Comparison of ENCODE assay signal across 8 cellular contexts in the genomic region with DNA sequence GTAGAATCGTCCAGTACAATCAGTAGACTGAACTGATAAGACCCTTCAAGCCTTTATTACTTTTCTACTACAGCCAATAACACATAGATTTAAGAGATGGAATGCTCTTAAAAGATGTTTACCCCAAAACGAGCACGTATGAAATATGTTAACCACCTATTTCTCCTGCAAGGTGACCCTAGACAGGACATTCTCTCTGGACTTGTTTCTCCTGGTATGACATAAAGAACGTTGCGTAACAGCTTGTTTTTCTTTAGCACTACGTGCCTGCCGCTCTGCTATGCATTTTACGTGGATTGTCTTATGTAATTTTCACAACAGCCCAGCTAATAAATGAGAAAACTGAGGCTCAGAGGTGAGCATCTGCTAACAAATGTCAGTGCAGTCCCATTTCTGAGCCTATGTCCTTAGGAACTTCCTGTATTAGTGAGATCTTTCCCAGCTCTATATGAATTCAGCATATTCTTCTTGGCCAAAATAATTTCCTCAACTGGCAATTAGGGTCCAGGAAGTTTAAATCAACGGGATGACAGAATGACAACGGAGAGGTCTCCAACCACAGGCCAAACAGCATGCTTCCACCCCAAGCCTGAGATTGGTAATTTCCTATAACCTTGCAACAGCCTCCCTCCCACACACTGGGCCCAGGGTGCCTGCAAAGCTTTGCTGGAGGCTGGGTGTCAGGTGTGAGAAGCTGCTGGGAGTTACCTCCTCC. TPM values are rescaled to one million over a fixed set of nuclear protein-coding genes. Genes with fewer than 3 reads are reported as not detected.
DNase-seq lines count a peak whose midpoint lies in the region; ATAC-seq lines count a peak whose summit lies in the region.

No MANE protein-coding gene starts in this region.

- no CpG with 5 or more reads among the region's 10 CpGs for WGBS in mesendoderm (ENCODE audit: extremely low coverage, insufficient coverage, low lambda C conversion rate)
- WGBS in thymus, result 79% methylated on average over 10 of the region's 10 CpGs

- H3K4me3 ChIP-seq in mesendoderm (ENCODE audit: low read length) (no peak overlapping the region), thymus (ENCODE audit: low read length) (peak overlapping the region; percentile 61)

- H2BK120ac ChIP-seq in mesendoderm (ENCODE audit: low read depth, low read length), result no peak overlapping the region

- peaks cover 23% of the 10 kb centered on the region for H3K4me1 ChIP-seq in mesendoderm (ENCODE audit: control insufficient read depth, low read depth, low read length)
- H3K4me1 ChIP-seq in thymus (ENCODE audit: control insufficient read depth, insufficient read depth, low read length), result peaks cover 16% of the 10 kb centered on the region

- H3K18ac ChIP-seq in mesendoderm (ENCODE audit: low read length), result no peak overlapping the region

- H3K27ac ChIP-seq in mesendoderm (ENCODE audit: low read depth, low read length), result peak overlapping the region; percentile 19
- peak overlapping the region; percentile 68 for H3K27ac ChIP-seq in thymus (ENCODE audit: low read depth)

- no peak overlapping the region for H2BK15ac ChIP-seq in mesendoderm (replicated peaks; ENCODE audit: low read depth)

- H3K79me2 ChIP-seq in mesendoderm (ENCODE audit: control insufficient read depth, insufficient read depth, low read length), result peaks cover 28% of the 10 kb centered on the region

- no peak overlapping the region for H4K8ac ChIP-seq in mesendoderm (ENCODE audit: low read depth, low read length)

- no peaks in the 10 kb centered on the region for H3K9me3 ChIP-seq in thymus (ENCODE audit: control insufficient read depth)

- H3K36me3 ChIP-seq in mesendoderm (ENCODE audit: control insufficient read depth, insufficient read depth, low read length) (peaks cover 17% of the 10 kb centered on the region), thymus (ENCODE audit: control insufficient read depth, insufficient read depth) (peaks cover 27% of the 10 kb centered on the region)

- H3K4ac ChIP-seq in mesendoderm (ENCODE audit: low read depth, low read length), result no peak overlapping the region

- H3K9ac ChIP-seq in mesendoderm (ENCODE audit: low read length), result no peak overlapping the region

- no peak overlapping the region for H2AK5ac ChIP-seq in mesendoderm (ENCODE audit: low read length)

- no peak overlapping the region for H2BK5ac ChIP-seq in mesendoderm (ENCODE audit: low read length)

- H3K23ac ChIP-seq in mesendoderm (ENCODE audit: low read length), result no peak overlapping the region

- H3K4me2 ChIP-seq in mesendoderm (ENCODE audit: low read length), result no peak overlapping the region

- no peaks in the 10 kb centered on the region for H3K27me3 ChIP-seq in mesendoderm (ENCODE audit: insufficient read depth, low read length, poor library complexity)
- no peaks in the 10 kb centered on the region for H3K27me3 ChIP-seq in thymus (ENCODE audit: control insufficient read depth, insufficient read depth)

- H4K5ac ChIP-seq in mesendoderm (ENCODE audit: low read length), result no peak overlapping the region

- peaks cover 15% of the 10 kb centered on the region for H3K79me1 ChIP-seq in mesendoderm (ENCODE audit: low read length)

- no peak for ATAC-seq in activated CD4-positive, CD25-positive, alpha-beta regulatory T cell treated with anti-CD3 and anti-CD28 coated beads, Interleukin-2, amount 50 U/mL, for 24 hours

- peak overlapping the region; percentile 29 for H3K56ac ChIP-seq in mesendoderm (ENCODE audit: low read length)

- peak; percentile 16 for DNase-seq in activated CD4-positive, CD25-positive, alpha-beta regulatory T cell treated with anti-CD3 and anti-CD28 coated beads, Interleukin-2, amount 50 U/mL, for 16 hours (ENCODE audit: low read depth, low spot score)
- DNase-seq in activated naive CD8-positive, alpha-beta T cell treated with anti-CD3 and anti-CD28 coated beads, Interleukin-2, amount 50 U/mL, for 16 hours (ENCODE audit: low read depth, low spot score), result peak; percentile 33
- DNase-seq in mesendoderm, result no peak
- DNase-seq in SW 1271 (lab: John Stamatoyannopoulos, UW), result no peak
- no peak for DNase-seq in DMS153 treated with DMSO at 0.1 percent for 48 hours (lab: John Stamatoyannopoulos, UW; ENCODE audit: unreplicated experiment)
- no peak for DNase-seq in iPS-NIHi7 (ENCODE audit: extremely low spot score)

RNA-seq across cellular contexts. Expression of a gene that starts 3.7 kb away (rescaled TPM):
- 49.3 TPM for polyA plus RNA-seq in mesendoderm (2013, experiment 1 of 2)
- 45.6 TPM for polyA plus RNA-seq in mesendoderm (2013, experiment 2 of 2)
- 241 TPM for polyA plus RNA-seq in thymus

Comparison
In these comparisons a context has a peak if more than half of its experiments do, and no peak if none do; other contexts are left out.
1. DNase-seq: peak in activated CD4-positive, CD25-positive, alpha-beta regulatory T cell treated with anti-CD3 and anti-CD28 coated beads, Interleukin-2, amount 50 U/mL, for 16 hours (single experiment) and activated naive CD8-positive, alpha-beta T cell treated with anti-CD3 and anti-CD28 coated beads, Interleukin-2, amount 50 U/mL, for 16 hours (single experiment); none in mesendoderm (single experiment), SW 1271 (0 of 2), DMS153 treated with DMSO at 0.1 percent for 48 hours (single experiment) and iPS-NIHi7 (single experiment).